1 cellular context compared by ENCODE assay signal in genomic region chr4:176286728-176287127, GRCh38.
TF ChIP-seq lines count a peak whose summit lies in the region.

No MANE protein-coding gene starts in this region.

TF ChIP-seq in IMR-90, 13 proteins besides CTCF, POLR2A, EP300 and RAD21 (continued from another document):
- no peak for TF ChIP-seq SMC3 (IDR thresholded peaks at IDR 0.05; ENCODE audit: low read depth, low read length)
- no peak for TF ChIP-seq CHD1 (IDR thresholded peaks at IDR 0.05; ENCODE audit: low read depth, low read length)
- TF ChIP-seq BHLHE40 (IDR thresholded peaks at IDR 0.05; ENCODE audit: low read depth, low read length): no peak
- no peak for TF ChIP-seq RCOR1 (IDR thresholded peaks at IDR 0.05; ENCODE audit: insufficient replicate concordance, low read length)
- TF ChIP-seq, protein P1, sequence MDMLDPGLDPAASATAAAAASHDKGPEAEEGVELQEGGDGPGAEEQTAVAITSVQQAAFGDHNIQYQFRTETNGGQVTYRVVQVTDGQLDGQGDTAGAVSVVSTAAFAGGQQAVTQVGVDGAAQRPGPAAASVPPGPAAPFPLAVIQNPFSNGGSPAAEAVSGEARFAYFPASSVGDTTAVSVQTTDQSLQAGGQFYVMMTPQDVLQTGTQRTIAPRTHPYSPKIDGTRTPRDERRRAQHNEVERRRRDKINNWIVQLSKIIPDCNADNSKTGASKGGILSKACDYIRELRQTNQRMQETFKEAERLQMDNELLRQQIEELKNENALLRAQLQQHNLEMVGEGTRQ (IDR thresholded peaks at IDR 0.05; ENCODE audit: low read depth, low read length): no peak
- TF ChIP-seq MAZ (IDR thresholded peaks at IDR 0.05; ENCODE audit: borderline replicate concordance, low read depth, low read length): no peak
- no peak for TF ChIP-seq NFE2L2 (IDR thresholded peaks at IDR 0.05; ENCODE audit: low read depth, low read length)
- TF ChIP-seq, protein P2, sequence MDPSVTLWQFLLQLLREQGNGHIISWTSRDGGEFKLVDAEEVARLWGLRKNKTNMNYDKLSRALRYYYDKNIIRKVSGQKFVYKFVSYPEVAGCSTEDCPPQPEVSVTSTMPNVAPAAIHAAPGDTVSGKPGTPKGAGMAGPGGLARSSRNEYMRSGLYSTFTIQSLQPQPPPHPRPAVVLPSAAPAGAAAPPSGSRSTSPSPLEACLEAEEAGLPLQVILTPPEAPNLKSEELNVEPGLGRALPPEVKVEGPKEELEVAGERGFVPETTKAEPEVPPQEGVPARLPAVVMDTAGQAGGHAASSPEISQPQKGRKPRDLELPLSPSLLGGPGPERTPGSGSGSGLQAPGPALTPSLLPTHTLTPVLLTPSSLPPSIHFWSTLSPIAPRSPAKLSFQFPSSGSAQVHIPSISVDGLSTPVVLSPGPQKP (IDR thresholded peaks at IDR 0.05; ENCODE audit: borderline replicate concordance, low read depth, low read length): no peak
- no peak for TF ChIP-seq MAFK (IDR thresholded peaks at IDR 0.05; ENCODE audit: low read depth, low read length)
- no peak for TF ChIP-seq FOS (IDR thresholded peaks at IDR 0.05; ENCODE audit: low read depth, low read length)
